9 cellular contexts compared by ENCODE assay signal in genomic region chr9:19517202-19517942, GRCh38.
DNase-seq lines count a peak whose midpoint lies in the region; ATAC-seq, FAIRE-seq and TF ChIP-seq lines count a peak whose summit lies in the region.
"Had no signal": no experiment of that assay in that cellular context is flagged by ENCODE, and none has a peak within 500 bp of the region (broad histone marks: within the 10 kb centered on the region; RNA-seq: fewer than 3 reads in every experiment).

No MANE protein-coding gene starts in this region.

- H3K4me1 Mint-ChIP-seq in central memory CD8-positive, alpha-beta T cell: no peaks in the 10 kb centered on the region

- in situ Hi-C loops in HepG2 (cut with HindIII; ENCODE audit: extremely low pct_ligation_motif_present, low pct_unique_long_range_greater_than_20kb): no loop called here

- no peaks in the 10 kb centered on the region for H4K20me1 ChIP-seq in HepG2 (ENCODE audit: insufficient read depth, low read length)

- CTCF ChIA-PET in HepG2 (lab: Yijun Ruan, JAX; ENCODE audit: low intra/inter-chr PET ratio, low total read pairs): no interaction called here

- no peak overlapping the region for H3K4me3 Mint-ChIP-seq in central memory CD8-positive, alpha-beta T cell

- H3K27me3 ChIP-seq in HepG2 (ENCODE audit: control insufficient read depth in 1 of 2, insufficient read depth in 2 of 2, low read length in 2 of 2) (peaks cover 0 to 4% of the 10 kb centered on the region in 2 experiments; a peak in 1 of 5 replicates), right lobe of liver (no peaks in the 10 kb centered on the region), stomach (peaks cover 0 to 5% (median 0%) of the 10 kb centered on the region in 3 donors)

- no peaks in the 10 kb centered on the region for H3K36me3 Mint-ChIP-seq in central memory CD8-positive, alpha-beta T cell (ENCODE audit: insufficient read depth)

- WGBS in HepG2 (ENCODE audit: low lambda C conversion rate): 25% methylated on average over 3 of the region's 3 CpGs
- WGBS in right lobe of liver (ENCODE audit: insufficient coverage, low coverage, low lambda C conversion rate, missing lambda C conversion rate): 81% methylated on average over 2 of the region's 3 CpGs
- 71 to 82% (median 75%) methylated on average over 3 of the region's 3 CpGs for WGBS in stomach, 5 donors

- TF ChIP-seq CTCF in HepG2 (CRISPR knock-in tag; IDR thresholded peaks at IDR 0.05) (peak; percentile 47), right lobe of liver (IDR thresholded peaks at IDR 0.05) (no peak), stomach (IDR thresholded peaks at IDR 0.05) (no peak)

- TF ChIP-seq EP300 in HepG2 (IDR thresholded peaks at IDR 0.05; ENCODE audit: low read depth in 2 of 2, low read length in 2 of 2) (no peak), HepG2 (CRISPR knock-in tag; IDR thresholded peaks at IDR 0.05; ENCODE audit: borderline replicate concordance) (no peak), stomach (IDR thresholded peaks at IDR 0.05) (no peak)

- H3K9ac ChIP-seq in HepG2 (ENCODE audit: insufficient read depth, low read depth, low read length): no peak overlapping the region

- ATAC-seq in HepG2: peak; percentile 71
- no peak for ATAC-seq in right lobe of liver
- ATAC-seq in central memory CD8-positive, alpha-beta T cell (replicated peaks; ENCODE audit: extremely low read depth, poor library complexity, severe bottlenecking): no peak

- no peaks in the 10 kb centered on the region for H3K36me3 ChIP-seq in HepG2 (replicated peaks in 1 of 2; ENCODE audit: control insufficient read depth in 1 of 2, insufficient read depth in 2 of 2, low read length in 2 of 2)
- H3K36me3 ChIP-seq in right lobe of liver: no peaks in the 10 kb centered on the region
- no peaks in the 10 kb centered on the region for H3K36me3 ChIP-seq in stomach

- H3K9me3 Mint-ChIP-seq in central memory CD8-positive, alpha-beta T cell: no peaks in the 10 kb centered on the region

- H2AFZ ChIP-seq in HepG2 (ENCODE audit: low read length): no peak overlapping the region

- peak overlapping the region; percentile 45 for H3K27ac Mint-ChIP-seq in central memory CD8-positive, alpha-beta T cell (ENCODE audit: low read depth)

- FAIRE-seq in HepG2 (lab: Jason Lieb, UNC): no peak

- TF ChIP-seq RAD21 in HepG2 (CRISPR knock-in tag; IDR thresholded peaks at IDR 0.05): no peak

- no peak overlapping the region for H3K4me2 ChIP-seq in HepG2 (ENCODE audit: low read depth, low read length)

- intact Hi-C loops in HepG2 (cut with micrococcal nuclease; ENCODE audit: unreplicated experiment): no loop called here
- intact Hi-C loops in right lobe of liver (cut with DNase I): no loop called here
- intact Hi-C loops in stomach (cut with DNase I; ENCODE audit: low total_unique reads): no loop called here

- H3K9me3 ChIP-seq in HepG2 (ENCODE audit: low read length) (no peaks in the 10 kb centered on the region), right lobe of liver (no peaks in the 10 kb centered on the region), stomach (no peaks in the 10 kb centered on the region)

- no TSS peak for BruUV-seq in HepG2 (replicated peaks; lab: Mats Ljungman, UMichigan)

- H3K27me3 Mint-ChIP-seq in central memory CD8-positive, alpha-beta T cell: peaks cover 44% of the 10 kb centered on the region

- POLR2A ChIA-PET in HepG2 (lab: Yijun Ruan, JAX): no interaction called here

- H3K4me3 ChIP-seq in HepG2 (replicated peaks in 1 of 3; ENCODE audit: insufficient read depth in 1 of 3, low read depth in 2 of 3, low read length in 3 of 3): no peak overlapping the region
- H3K4me3 ChIP-seq in right lobe of liver: no peak overlapping the region
- no peak overlapping the region for H3K4me3 ChIP-seq in stomach

- no peaks in the 10 kb centered on the region for H3K79me2 ChIP-seq in HepG2 (ENCODE audit: insufficient read depth, low read length)

- no peak for TF ChIP-seq POLR2A in HepG2 (IDR thresholded peaks at IDR 0.05; ENCODE audit: insufficient read depth in 1 of 2, low read depth in 2 of 2, low read length in 2 of 2)
- TF ChIP-seq POLR2A in right lobe of liver (IDR thresholded peaks at IDR 0.05): no peak
- no peak for TF ChIP-seq POLR2A in stomach (IDR thresholded peaks at IDR 0.05)

- H3K4me1 ChIP-seq in HepG2 (ENCODE audit: insufficient read depth, low read length) (peaks cover 11% of the 10 kb centered on the region), right lobe of liver (no peaks in the 10 kb centered on the region), stomach (no peaks in the 10 kb centered on the region)

- no peak for DNase-seq in HepG2 (ENCODE audit: low spot score)
- no peak for DNase-seq in right lobe of liver
- DNase-seq in Kasumi-1 (lab: John Stamatoyannopoulos, UW): peak; percentile 8
- no peak for DNase-seq in central memory CD8-positive, alpha-beta T cell (ENCODE audit: low spot score in 2 of 2)
- DNase-seq in stomach: no peak
- no peak for DNase-seq in NOMO-1 treated with DMSO at 0.1 percent for 48 hours (lab: John Stamatoyannopoulos, UW; ENCODE audit: unreplicated experiment)
- no peak for DNase-seq in LoVo (ENCODE audit: low spot score)
- DNase-seq: NCI-H187 treated with DMSO at 0.1 percent for 48 hours had no signal

- H3K27ac ChIP-seq in HepG2 (ENCODE audit: extremely low read length, insufficient read depth, low read length) (no peak overlapping the region), right lobe of liver (no peak overlapping the region), temporal lobe (ENCODE audit: low read depth, low read length) (peak overlapping the region; percentile 25), stomach (no peak overlapping the region)

TF ChIP-seq in HepG2, 621 proteins besides CTCF, POLR2A, EP300 and RAD21:
- TF ChIP-seq ZNF232 (CRISPR knock-in tag; IDR thresholded peaks at IDR 0.05; ENCODE audit: borderline replicate concordance) (no peak), STAG1 (CRISPR knock-in tag; IDR thresholded peaks at IDR 0.05) (0 out of 2 replicates have a peak, but pooled peaks have one; percentile 31)

Comparison
In these comparisons a context has a peak if more than half of its experiments do, and no peak if none do; other contexts are left out.
1. DNase-seq: peak in Kasumi-1 (2 of 2); none in HepG2 (single experiment), right lobe of liver (0 of 3), central memory CD8-positive, alpha-beta T cell (0 of 2), stomach (single experiment), NOMO-1 treated with DMSO at 0.1 percent for 48 hours (single experiment) and LoVo (single experiment).